In genomic region chrX:64093761-64094160, GRCh38 we compare ENCODE assay signal across 9 cellular contexts.
DNase-seq lines count a peak whose midpoint lies in the region; ATAC-seq, FAIRE-seq and TF ChIP-seq lines count a peak whose summit lies in the region.
"Had no signal": no experiment of that assay in that cellular context is flagged by ENCODE, and none has a peak within 500 bp of the region (broad histone marks: within the 10 kb centered on the region; RNA-seq: fewer than 3 reads in every experiment).

No MANE protein-coding gene starts in this region.

- intact Hi-C loops in GM12878 (cut with micrococcal nuclease; ENCODE audit: unreplicated experiment) = loop anchor here (5.0 kb wide), 1 partner anchor 1359 kb away; no protein-coding TSS in a partner anchor
- intact Hi-C loops in sciatic nerve (cut with DNase I) = no loop called here

- H3K4me1 ChIP-seq in GM12878 (ENCODE audit: control insufficient read depth, insufficient read depth, low read length) = no peaks in the 10 kb centered on the region

- CTCF ChIA-PET in BJ (lab: Yijun Ruan, JAX) (interaction anchor here (0.7 to 1.3 kb wide), 6 partner anchors 10 to 164 kb away, joined by 3 to 4 read pairs (median 3); no protein-coding TSS in a partner anchor), GM12878 (lab: Yijun Ruan, JAX) (interaction anchor here (1.1 to 3.4 kb wide), 8 partner anchors 8 to 1435 kb away, joined by 3 to 12 read pairs (median 4); no protein-coding TSS in a partner anchor)

- TF ChIP-seq CTCF in BJ (IDR thresholded peaks at IDR 0.05; ENCODE audit: insufficient read depth, low read depth, low read length) = peak; percentile 43
- peak in 2 of 3 experiments; percentile 40 to 46; a peak in 4 of 6 replicates for TF ChIP-seq CTCF in GM12878 (IDR thresholded peaks at IDR 0.05 in 2 of 3, conservative IDR thresholded peaks at IDR 0.05 in 1 of 3; ENCODE audit: control insufficient read depth in 2 of 3, extremely low read depth in 1 of 3, insufficient read depth in 1 of 3, low read depth in 3 of 3, low read length in 3 of 3)

- no peak overlapping the region for H3K4me2 ChIP-seq in GM12878 (ENCODE audit: control insufficient read depth, insufficient read depth)

- FAIRE-seq in GM12878 (lab: Jason Lieb, UNC) = no peak

- no peaks in the 10 kb centered on the region for H3K36me3 ChIP-seq in BJ (ENCODE audit: control insufficient read depth, insufficient read depth, low read length)
- no peaks in the 10 kb centered on the region for H3K36me3 ChIP-seq in H7 (replicated peaks; ENCODE audit: control insufficient read depth, insufficient read depth, low read length)
- H3K36me3 ChIP-seq in GM12878 (ENCODE audit: control insufficient read depth in 2 of 2, insufficient read depth in 2 of 2, low read length in 1 of 2) = no peaks in the 10 kb centered on the region

- BruUV-seq in GM12878 (replicated peaks; lab: Mats Ljungman, UMichigan) = no TSS peak

- H4K20me1 ChIP-seq in GM12878 (ENCODE audit: control insufficient read depth, insufficient read depth) = no peaks in the 10 kb centered on the region

- peak; percentile 52 for TF ChIP-seq RAD21 in GM12878 (IDR thresholded peaks at IDR 0.05; ENCODE audit: insufficient read depth, low read depth, low read length)

- H3K4me3 ChIP-seq in BJ (ENCODE audit: low read depth, low read length) (no peak overlapping the region), H7 (ENCODE audit: insufficient read depth, low read depth, low read length) (no peak overlapping the region), GM12878 (no peak overlapping the region)

- 0% methylated on average over 2 of the region's 2 CpGs for WGBS in GM12878 (ENCODE audit: insufficient coverage, insufficient replicate concordance, low lambda C conversion rate, missing lambda C conversion rate)

- no peak overlapping the region for H3K27ac ChIP-seq in GM12878 (ENCODE audit: control insufficient read depth, insufficient read depth)
- H3K27ac ChIP-seq: HL-60 had no signal

- no peak overlapping the region for H2AFZ ChIP-seq in GM12878 (ENCODE audit: control insufficient read depth, low read depth, low read length)

- POLR2A ChIA-PET in BJ (lab: Charles Lee) (no interaction called here), GM12878 (lab: Charles Lee) (no interaction called here)

- H3K27me3 ChIP-seq in BJ (ENCODE audit: control insufficient read depth, insufficient read depth, low read length) = no peaks in the 10 kb centered on the region
- no peaks in the 10 kb centered on the region for H3K27me3 ChIP-seq in H7 (ENCODE audit: control insufficient read depth, insufficient read depth, low read length)
- no peaks in the 10 kb centered on the region for H3K27me3 ChIP-seq in GM12878 (replicated peaks in 1 of 2; ENCODE audit: control insufficient read depth in 2 of 2, insufficient read depth in 2 of 2, low read length in 1 of 2)

- no peaks in the 10 kb centered on the region for H3K9me3 ChIP-seq in GM12878 (replicated peaks; ENCODE audit: control insufficient read depth, insufficient read depth, low read length)

- H3K79me2 ChIP-seq in GM12878 (ENCODE audit: control insufficient read depth, insufficient read depth, low read length) = no peaks in the 10 kb centered on the region

- no peak for TF ChIP-seq POLR2A in GM12878 (IDR thresholded peaks at IDR 0.05; ENCODE audit: low read depth, low read length)

- RAD21 ChIA-PET in GM12878 (lab: Charles Lee; ENCODE audit: unreplicated experiment) = interaction anchor here (1.3 to 1.9 kb wide), 2 partner anchors 111 to 1358 kb away, joined by 6 to 7 read pairs; partner anchors contain the start of gene AMER1

- in situ Hi-C loops in GM12878 (cut with MboI) = no loop called here

- TF ChIP-seq EP300 in GM12878 (IDR thresholded peaks at IDR 0.05; ENCODE audit: borderline replicate concordance in 1 of 2, control insufficient read depth in 1 of 2, low read depth in 2 of 2, low read length in 2 of 2) = no peak

- peak; percentile 32; the same call in 1 of the 3 replicates for ATAC-seq in GM12878
- no peak for ATAC-seq in HG03457 (IDR thresholded peaks at IDR 0.05; ENCODE audit: unreplicated experiment)
- ATAC-seq in GM18517 (IDR thresholded peaks at IDR 0.05; ENCODE audit: unreplicated experiment) = no peak
- no peak for ATAC-seq in sciatic nerve

- H3K9ac ChIP-seq in GM12878 (ENCODE audit: control insufficient read depth, insufficient read depth, low read length) = no peak overlapping the region

- SMC1A ChIA-PET in GM12878 (lab: Charles Lee; ENCODE audit: uncharacterized antibody, unreplicated experiment) = interaction anchor here (0.8 to 1.6 kb wide), 5 partner anchors 219 to 1435 kb away, joined by 3 to 6 read pairs (median 4); no protein-coding TSS in a partner anchor

- no peak for DNase-seq in BJ (ENCODE audit: low read depth)
- DNase-seq in H7 = peak; percentile 8
- DNase-seq in GM12878 (ENCODE audit: low read depth, low spot score) = no peak
- peak; percentile 1 for DNase-seq in lung microvascular endothelial cell (ENCODE audit: low read depth in 2 of 2)
- DNase-seq in T1000 (lab: John Stamatoyannopoulos, UW) = no peak
- DNase-seq in sciatic nerve (ENCODE audit: low spot score) = no peak

TF ChIP-seq in GM12878, 131 proteins besides CTCF, POLR2A, EP300 and RAD21:
- TF ChIP-seq USF2 (IDR thresholded peaks at IDR 0.05; ENCODE audit: borderline replicate concordance, low read depth, low read length) (no peak), SMC3 (IDR thresholded peaks at IDR 0.05; ENCODE audit: borderline replicate concordance, low read length) (peak; percentile 39; the same call in 1 of the 2 replicates)

Comparison
In these comparisons a context has a peak if more than half of its experiments do, and no peak if none do; other contexts are left out.
1. DNase-seq: peak in H7 (single experiment) and lung microvascular endothelial cell (2 of 2); none in BJ (single experiment), GM12878 (single experiment), T1000 (single experiment) and sciatic nerve (single experiment).